19 cellular contexts compared by ENCODE assay signal in genomic region chrX:22090181-22090580, GRCh38. TPM values are rescaled to one million over a fixed set of nuclear protein-coding genes. Genes with fewer than 3 reads are reported as not detected.
DNase-seq lines count a peak whose midpoint lies in the region; ATAC-seq and TF ChIP-seq lines count a peak whose summit lies in the region.
"Had no signal": no experiment of that assay in that cellular context is flagged by ENCODE, and none has a peak within 500 bp of the region (broad histone marks: within the 10 kb centered on the region; RNA-seq: fewer than 3 reads in every experiment).

No MANE protein-coding gene starts in this region.

- peak overlapping the region; percentile 59 for H3K4me3 Mint-ChIP-seq in activated CD4-positive, alpha-beta T cell treated with anti-CD3 and anti-CD28 coated beads for 36 hours
- H3K4me3 Mint-ChIP-seq in activated CD4-positive, alpha-beta T cell treated with anti-CD3 and anti-CD28 coated beads, Interleukin-2, amount 10 ng/mL, durations not matched to agents 7 days and 5 days: no peak overlapping the region
- no peak overlapping the region for H3K4me3 Mint-ChIP-seq in chondrocyte (ENCODE audit: unreplicated experiment)
- no peak overlapping the region for H3K4me3 Mint-ChIP-seq in mesothelial cell of epicardium

- DNase-seq in activated CD4-positive, alpha-beta T cell treated with anti-CD3 and anti-CD28 coated beads for 36 hours: no peak
- no peak for DNase-seq in activated CD4-positive, alpha-beta T cell treated with anti-CD3 and anti-CD28 coated beads, Interleukin-2, amount 10 ng/mL, durations not matched to agents 7 days and 5 days
- peak; percentile 45 for DNase-seq in HCEC 1CT
- no peak for DNase-seq in chondrocyte (ENCODE audit: low spot score)
- DNase-seq in hepatic stellate cell (ENCODE audit: low spot score): peak; percentile 20
- DNase-seq in mesothelial cell of epicardium (ENCODE audit: low spot score in 2 of 2, unreplicated experiment in 2 of 2): no peak
- no peak for DNase-seq in SIG-M5 treated with dmso at 0.1 percent for 504 hours (lab: John Stamatoyannopoulos, UW; ENCODE audit: unreplicated experiment)
- DNase-seq: Calu3; effector CD8-positive, alpha-beta T cell; esophagus squamous epithelium; kidney glomerular epithelial cell; mammary epithelial cell; NCI-H2107; NCI-H510A; occipital lobe; T-helper 2 cell; uterus; WERI-Rb-1 had no signal

- no peaks in the 10 kb centered on the region for H3K27me3 Mint-ChIP-seq in activated CD4-positive, alpha-beta T cell treated with anti-CD3 and anti-CD28 coated beads for 36 hours
- H3K27me3 Mint-ChIP-seq in activated CD4-positive, alpha-beta T cell treated with anti-CD3 and anti-CD28 coated beads, Interleukin-2, amount 10 ng/mL, durations not matched to agents 7 days and 5 days: no peaks in the 10 kb centered on the region
- H3K27me3 Mint-ChIP-seq in chondrocyte (ENCODE audit: low read depth) (no peaks in the 10 kb centered on the region), mesothelial cell of epicardium (ENCODE audit: low read depth) (no peaks in the 10 kb centered on the region)

- CTCF ChIA-PET in activated CD4-positive, alpha-beta T cell treated with anti-CD3 and anti-CD28 coated beads for 36 hours (lab: Charles Lee): interaction anchor here (0.6 to 1.7 kb wide), 4 partner anchors 10 to 105 kb away, joined by 3 to 6 read pairs (median 3); no protein-coding TSS in a partner anchor
- CTCF ChIA-PET in activated CD4-positive, alpha-beta T cell treated with anti-CD3 and anti-CD28 coated beads, Interleukin-2, amount 10 ng/mL, durations not matched to agents 7 days and 5 days (lab: Charles Lee): interaction anchor here (1.3 to 1.5 kb wide), 2 partner anchors 20 to 23 kb away, joined by 4 read pairs; no protein-coding TSS in a partner anchor

- H3K4me1 Mint-ChIP-seq in activated CD4-positive, alpha-beta T cell treated with anti-CD3 and anti-CD28 coated beads for 36 hours: peaks cover 27% of the 10 kb centered on the region
- H3K4me1 Mint-ChIP-seq in activated CD4-positive, alpha-beta T cell treated with anti-CD3 and anti-CD28 coated beads, Interleukin-2, amount 10 ng/mL, durations not matched to agents 7 days and 5 days: no peaks in the 10 kb centered on the region
- H3K4me1 Mint-ChIP-seq in chondrocyte (ENCODE audit: low read depth) (peaks cover 36% of the 10 kb centered on the region), mesothelial cell of epicardium (peaks cover 12% of the 10 kb centered on the region)

- ATAC-seq in activated CD4-positive, alpha-beta T cell treated with anti-CD3 and anti-CD28 coated beads for 36 hours: no peak
- no peak for ATAC-seq in HG02973 (IDR thresholded peaks at IDR 0.05; ENCODE audit: unreplicated experiment)

- POLR2A ChIA-PET in activated CD4-positive, alpha-beta T cell treated with anti-CD3 and anti-CD28 coated beads for 36 hours (lab: Charles Lee): interaction anchor here (0.6 kb wide), 1 partner anchor 379 kb away, joined by 3 read pairs; no protein-coding TSS in a partner anchor
- POLR2A ChIA-PET in activated CD4-positive, alpha-beta T cell treated with anti-CD3 and anti-CD28 coated beads, Interleukin-2, amount 10 ng/mL, durations not matched to agents 7 days and 5 days (lab: Charles Lee): no interaction called here

- peaks cover 16% of the 10 kb centered on the region for H3K36me3 Mint-ChIP-seq in activated CD4-positive, alpha-beta T cell treated with anti-CD3 and anti-CD28 coated beads for 36 hours (ENCODE audit: low read depth)
- H3K36me3 Mint-ChIP-seq in activated CD4-positive, alpha-beta T cell treated with anti-CD3 and anti-CD28 coated beads, Interleukin-2, amount 10 ng/mL, durations not matched to agents 7 days and 5 days (ENCODE audit: low read depth): no peaks in the 10 kb centered on the region
- H3K36me3 Mint-ChIP-seq in chondrocyte (ENCODE audit: low read depth): no peaks in the 10 kb centered on the region
- H3K36me3 Mint-ChIP-seq in mesothelial cell of epicardium: no peaks in the 10 kb centered on the region

- intact Hi-C loops in activated CD4-positive, alpha-beta T cell treated with anti-CD3 and anti-CD28 coated beads for 36 hours (cut with DNase I, micrococcal nuclease): no loop called here

- TF ChIP-seq CTCF in chondrocyte (IDR thresholded peaks at IDR 0.05): no peak
- TF ChIP-seq CTCF in mesothelial cell of epicardium (IDR thresholded peaks at IDR 0.05; ENCODE audit: unreplicated experiment): no peak

- H3K9me3 Mint-ChIP-seq in activated CD4-positive, alpha-beta T cell treated with anti-CD3 and anti-CD28 coated beads for 36 hours (ENCODE audit: low read depth): peaks cover 3% of the 10 kb centered on the region
- H3K9me3 Mint-ChIP-seq in activated CD4-positive, alpha-beta T cell treated with anti-CD3 and anti-CD28 coated beads, Interleukin-2, amount 10 ng/mL, durations not matched to agents 7 days and 5 days: no peaks in the 10 kb centered on the region
- H3K9me3 Mint-ChIP-seq in chondrocyte (ENCODE audit: low read depth) (no peaks in the 10 kb centered on the region), mesothelial cell of epicardium (peaks cover 10% of the 10 kb centered on the region)

- H3K27ac Mint-ChIP-seq in activated CD4-positive, alpha-beta T cell treated with anti-CD3 and anti-CD28 coated beads for 36 hours: peak overlapping the region; percentile 19
- H3K27ac Mint-ChIP-seq in activated CD4-positive, alpha-beta T cell treated with anti-CD3 and anti-CD28 coated beads, Interleukin-2, amount 10 ng/mL, durations not matched to agents 7 days and 5 days: no peak overlapping the region
- H3K27ac Mint-ChIP-seq in chondrocyte (ENCODE audit: unreplicated experiment): peak overlapping the region; percentile 0
- no peak overlapping the region for H3K27ac Mint-ChIP-seq in mesothelial cell of epicardium

RNA-seq across cellular contexts. Expression of gene PHEX, which starts 58.1 kb away (rescaled TPM):
- total RNA-seq in activated CD4-positive, alpha-beta T cell treated with anti-CD3 and anti-CD28 coated beads for 36 hours: 1 to 10 TPM; 3.0 to 3.7 TPM
- total RNA-seq in activated CD4-positive, alpha-beta T cell treated with anti-CD3 and anti-CD28 coated beads, Interleukin-2, amount 10 ng/mL, durations not matched to agents 7 days and 5 days: under 1 TPM; 0.07 to 0.08 TPM
- 0.97 to 1.2 TPM (median 1.1 TPM) in 3 replicates for total RNA-seq in chondrocyte
- total RNA-seq in mesothelial cell of epicardium: 0.70 to 1.2 TPM (median 0.96 TPM) in 3 replicates

Comparison
In these comparisons a context has a peak if more than half of its experiments do, and no peak if none do; other contexts are left out.
1. H3K27ac Mint-ChIP-seq: peak in activated CD4-positive, alpha-beta T cell treated with anti-CD3 and anti-CD28 coated beads for 36 hours (single experiment) and chondrocyte (single experiment); none in activated CD4-positive, alpha-beta T cell treated with anti-CD3 and anti-CD28 coated beads, Interleukin-2, amount 10 ng/mL, durations not matched to agents 7 days and 5 days (single experiment) and mesothelial cell of epicardium (single experiment).
2. DNase-seq: peak in HCEC 1CT (single experiment) and hepatic stellate cell (single experiment); none in activated CD4-positive, alpha-beta T cell treated with anti-CD3 and anti-CD28 coated beads for 36 hours (single experiment), activated CD4-positive, alpha-beta T cell treated with anti-CD3 and anti-CD28 coated beads, Interleukin-2, amount 10 ng/mL, durations not matched to agents 7 days and 5 days (single experiment), chondrocyte (single experiment), mesothelial cell of epicardium (0 of 2) and SIG-M5 treated with dmso at 0.1 percent for 504 hours (single experiment).